Comparison of ENCODE assay signal across 22 cellular contexts in genomic region chr7:79610905-79611304, GRCh38.
DNase-seq lines count a peak whose midpoint lies in the region; ATAC-seq, FAIRE-seq and TF ChIP-seq lines count a peak whose summit lies in the region.
"Had no signal": no experiment of that assay in that cellular context is flagged by ENCODE, and none has a peak within 500 bp of the region (broad histone marks: within the 10 kb centered on the region; RNA-seq: fewer than 3 reads in every experiment).

No MANE protein-coding gene starts in this region.

- no peak for TF ChIP-seq CTCF in fibroblast of lung (conservative IDR thresholded peaks at IDR 0.05 in 1 of 2, IDR thresholded peaks at IDR 0.05 in 1 of 2; ENCODE audit: low read depth in 1 of 2, low read length in 2 of 2)

- ATAC-seq in GM19467 (IDR thresholded peaks at IDR 0.05; ENCODE audit: unreplicated experiment): no peak
- no peak for ATAC-seq in aorta (ENCODE audit: low FRiP score)

- H3K9me3 ChIP-seq in fibroblast of lung (ENCODE audit: control insufficient read depth, insufficient read depth, low read depth, low read length): no peaks in the 10 kb centered on the region
- H3K9me3 ChIP-seq in small intestine (ENCODE audit: control insufficient read depth, low read depth): no peaks in the 10 kb centered on the region
- H3K9me3 ChIP-seq in aorta (ENCODE audit: control insufficient read depth, low read length): no peaks in the 10 kb centered on the region
- H3K9me3 ChIP-seq: Peyer's patch, sigmoid colon, SJSA1, tibial nerve had no signal

- H3K4me3 ChIP-seq in fibroblast of lung (replicated peaks in 1 of 4; ENCODE audit: control extremely low read depth in 1 of 4, insufficient read depth in 1 of 4, low read depth in 3 of 4, low read length in 4 of 4) (no peak overlapping the region), small intestine (ENCODE audit: low read depth in 1 of 2, low read length in 2 of 2) (no peak overlapping the region), aorta (ENCODE audit: low read length in 2 of 2) (no peak overlapping the region)
- H3K4me3 ChIP-seq: Peyer's patch, sigmoid colon, SJSA1, tibial nerve had no signal

- WGBS in small intestine, 3 donors: 70 to 81% (median 73%) methylated on average over 2 of the region's 2 CpGs
- WGBS in aorta, 2 donors: 40 to 50% methylated on average over 2 of the region's 2 CpGs

- no peak for FAIRE-seq in small intestine (lab: Jason Lieb, UNC)

- H3K27me3 ChIP-seq in fibroblast of lung (ENCODE audit: control insufficient read depth, insufficient read depth, low read length) (no peaks in the 10 kb centered on the region), small intestine (ENCODE audit: control insufficient read depth in 2 of 2, insufficient read depth in 2 of 2, low read length in 2 of 2) (no peaks in the 10 kb centered on the region), aorta (ENCODE audit: control insufficient read depth in 1 of 2, insufficient read depth in 2 of 2, low read length in 1 of 2) (no peaks in the 10 kb centered on the region)
- H3K27me3 ChIP-seq: brain microvascular endothelial cell, Peyer's patch, sigmoid colon, SJSA1, tibial nerve had no signal

- H4K20me1 ChIP-seq in fibroblast of lung (ENCODE audit: control insufficient read depth, extremely low read depth, insufficient read depth, low read length): no peaks in the 10 kb centered on the region

- intact Hi-C loops in aorta (cut with DNase I): no loop called here

- no peak overlapping the region for H3K4me2 ChIP-seq in fibroblast of lung (ENCODE audit: extremely low read depth, insufficient read depth, low read length)

- DNase-seq in NCI-H82 treated with DMSO at 0.1 percent for 48 hours (lab: John Stamatoyannopoulos, UW; ENCODE audit: unreplicated experiment): peak; percentile 59
- no peak for DNase-seq in fibroblast of lung (ENCODE audit: low read depth in 2 of 2)
- DNase-seq in left kidney (ENCODE audit: low read depth, low spot score): peak; percentile 35
- peak; percentile 12 for DNase-seq in small intestine
- no peak for DNase-seq in aorta
- no peak for DNase-seq in NCI-H2081 (lab: John Stamatoyannopoulos, UW)
- DNase-seq: activated CD4-positive, alpha-beta T cell treated with anti-CD3 and anti-CD28 coated beads for 4 hours; activated gamma-delta T cell treated with Interleukin-2 at 50 U/mL for 16 hours; activated T-cell treated with anti-CD3 and anti-CD28 coated beads, Interleukin-2, amount 50 U/mL, for 24 hours; brain microvascular endothelial cell; CD4-positive, CD25-positive, alpha-beta regulatory T cell; effector memory CD4-positive, alpha-beta T cell; EL; NCI-H510A; Peyer's patch; sigmoid colon; stimulated activated CD4-positive, alpha-beta T cell treated with anti-CD3 and anti-CD28 coated beads, Interleukin-15, amount 100 ng/mL, for 24 hours; T-helper 2 cell had no signal

- H3K27ac ChIP-seq in fibroblast of lung (ENCODE audit: insufficient read depth, low read length) (no peak overlapping the region), small intestine (ENCODE audit: low read depth in 1 of 2, low read length in 1 of 2) (no peak overlapping the region), aorta (ENCODE audit: low read depth in 1 of 2, low read length in 2 of 2) (no peak overlapping the region)
- H3K27ac ChIP-seq: brain microvascular endothelial cell, parathyroid adenoma, Peyer's patch, sigmoid colon, SJSA1, tibial nerve had no signal

- H3K4me1 ChIP-seq in fibroblast of lung (ENCODE audit: control insufficient read depth, extremely low read depth, insufficient read depth, low read length) (no peaks in the 10 kb centered on the region), small intestine (ENCODE audit: control insufficient read depth in 2 of 2, insufficient read depth in 1 of 2, low read depth in 1 of 2, low read length in 1 of 2) (no peaks in the 10 kb centered on the region), aorta (ENCODE audit: control insufficient read depth in 1 of 2, insufficient read depth in 2 of 2, low read length in 2 of 2) (no peaks in the 10 kb centered on the region)
- H3K4me1 ChIP-seq: parathyroid adenoma, Peyer's patch, sigmoid colon, SJSA1 had no signal

- H2AFZ ChIP-seq in fibroblast of lung (ENCODE audit: low read length): peak overlapping the region; percentile 30
- H2AFZ ChIP-seq: parathyroid adenoma had no signal

- H3K36me3 ChIP-seq in fibroblast of lung (ENCODE audit: control insufficient read depth, insufficient read depth, low read length) (no peaks in the 10 kb centered on the region), small intestine (ENCODE audit: control insufficient read depth in 2 of 2, insufficient read depth in 2 of 2, low read length in 2 of 2) (no peaks in the 10 kb centered on the region), aorta (ENCODE audit: control insufficient read depth in 1 of 2, insufficient read depth in 2 of 2, low read length in 1 of 2) (no peaks in the 10 kb centered on the region)
- H3K36me3 ChIP-seq: brain microvascular endothelial cell, Peyer's patch, sigmoid colon, SJSA1, tibial nerve had no signal

- H3K9ac ChIP-seq in fibroblast of lung (ENCODE audit: insufficient read depth, low read length): no peak overlapping the region
- H3K9ac ChIP-seq: parathyroid adenoma had no signal

- H3K79me2 ChIP-seq in fibroblast of lung (ENCODE audit: control insufficient read depth, insufficient read depth, low read length): no peaks in the 10 kb centered on the region
- H3K79me2 ChIP-seq: parathyroid adenoma had no signal

Comparison
In these comparisons a context has a peak if more than half of its experiments do, and no peak if none do; other contexts are left out.
1. DNase-seq: peak in NCI-H82 treated with DMSO at 0.1 percent for 48 hours (single experiment), left kidney (single experiment) and small intestine (single experiment); none in fibroblast of lung (0 of 2), aorta (0 of 2) and NCI-H2081 (0 of 2).